8 cellular contexts compared by ENCODE assay signal in genomic region chr5:109865636-109866035, GRCh38.
DNase-seq lines count a peak whose midpoint lies in the region; ATAC-seq and TF ChIP-seq lines count a peak whose summit lies in the region.

No MANE protein-coding gene starts in this region.

- H3K36me3 Mint-ChIP-seq in nephron (ENCODE audit: low read depth) = peaks cover 29% of the 10 kb centered on the region

- H3K27me3 Mint-ChIP-seq in nephron (ENCODE audit: low read depth) = no peaks in the 10 kb centered on the region

- DNase-seq in EH (ENCODE audit: low read depth) (peak; percentile 90), astrocyte of the hippocampus (ENCODE audit: low read depth, low spot score) (peak; percentile 97), cerebellum (ENCODE audit: low spot score) (no peak), RKO (ENCODE audit: low spot score) (no peak), NCI-H1105 (lab: John Stamatoyannopoulos, UW) (no peak)

- no peak for ATAC-seq in GM19328 (IDR thresholded peaks at IDR 0.05; ENCODE audit: unreplicated experiment)

- 81% methylated on average over 2 of the region's 2 CpGs for WGBS in HUES64

- H3K9me3 Mint-ChIP-seq in nephron = no peaks in the 10 kb centered on the region

- peaks cover 52% of the 10 kb centered on the region for H3K4me1 Mint-ChIP-seq in nephron

- no peaks in the 10 kb centered on the region for H3K9me3 ChIP-seq in HUES64 (ENCODE audit: insufficient read depth, low read depth, low read length)

- no peak for TF ChIP-seq CTCF in nephron (IDR thresholded peaks at IDR 0.05; ENCODE audit: unreplicated experiment in 3 of 3)

- H3K27me3 ChIP-seq in HUES64 (ENCODE audit: insufficient read depth, low read length) = no peaks in the 10 kb centered on the region

- H3K27ac ChIP-seq in HUES64 (ENCODE audit: low read depth, low read length) = peak overlapping the region; percentile 4

- H3K4me3 ChIP-seq in HUES64 (ENCODE audit: low read length) = no peak overlapping the region

- peaks cover 7% of the 10 kb centered on the region for H3K4me1 ChIP-seq in HUES64 (ENCODE audit: insufficient read depth, low read length)

- H3K36me3 ChIP-seq in HUES64 (ENCODE audit: insufficient read depth, low read length) = peaks cover 78% of the 10 kb centered on the region

- peak overlapping the region in 2 of 3 experiments; percentile 27 to 51 for H3K27ac Mint-ChIP-seq in nephron

- H3K9ac ChIP-seq in HUES64 (ENCODE audit: low read depth, low read length) = no peak overlapping the region; the same call in 1 of the 2 replicates

- H3K4me3 Mint-ChIP-seq in nephron = no peak overlapping the region

Comparison
In these comparisons a context has a peak if more than half of its experiments do, and no peak if none do; other contexts are left out.
1. DNase-seq: peak in EH (single experiment) and astrocyte of the hippocampus (single experiment); none in cerebellum (single experiment), RKO (single experiment) and NCI-H1105 (single experiment).